ENCODE assay signal across 8 cellular contexts in the genomic region with DNA sequence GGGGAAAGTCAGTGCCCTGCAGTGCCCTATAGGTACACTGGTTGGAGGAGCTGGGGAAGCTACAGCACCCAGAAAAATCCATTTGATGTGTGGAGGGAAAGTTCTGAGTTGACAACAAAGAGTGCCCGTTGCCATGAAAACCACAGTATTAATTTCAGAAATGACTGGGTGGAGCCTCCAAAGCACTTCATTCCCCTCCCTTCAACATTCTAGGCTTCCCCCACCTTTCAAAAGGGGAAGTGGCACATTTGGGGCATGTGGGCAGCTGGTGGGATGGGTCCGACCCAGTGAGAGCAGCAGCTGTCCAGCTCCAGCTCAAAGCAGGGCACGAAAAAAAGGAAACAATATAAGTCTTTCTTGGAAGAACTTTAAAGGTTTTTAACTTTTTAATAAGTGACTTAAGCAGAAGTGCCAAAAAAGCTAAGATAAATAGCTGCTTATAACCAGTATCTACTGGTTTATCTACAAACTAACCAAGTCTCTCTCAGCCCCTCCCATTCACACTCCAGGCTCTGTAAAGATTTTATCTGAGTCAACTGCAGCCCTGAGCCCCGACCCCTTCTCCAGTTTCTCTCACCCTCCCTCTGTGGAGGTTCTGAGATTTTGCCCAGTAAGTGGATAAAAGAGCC. TPM values are rescaled to one million over a fixed set of nuclear protein-coding genes. Genes with fewer than 3 reads are reported as not detected.
DNase-seq lines count a peak whose midpoint lies in the region; ATAC-seq and TF ChIP-seq lines count a peak whose summit lies in the region.

No MANE protein-coding gene starts in this region.

- peak overlapping the region; percentile 100 for H3K27ac ChIP-seq in ACC112 (ENCODE audit: low read depth, low read length)
- peak overlapping the region; percentile 80 for H3K27ac ChIP-seq in IMR-90 (ENCODE audit: insufficient read depth, low read length)
- H3K27ac ChIP-seq in epithelial cell of prostate = peak overlapping the region; percentile 99
- peak overlapping the region; percentile 85 for H3K27ac ChIP-seq in osteoblast (ENCODE audit: low read depth, low read length)

- H3K4me1 ChIP-seq in ACC112 (ENCODE audit: control insufficient read depth, insufficient read depth, low read length, unreplicated experiment) = peaks cover 80% of the 10 kb centered on the region
- peaks cover 40% of the 10 kb centered on the region for H3K4me1 ChIP-seq in IMR-90 (ENCODE audit: control insufficient read depth, insufficient read depth, low read length)
- peaks cover 70% of the 10 kb centered on the region for H3K4me1 ChIP-seq in osteoblast (ENCODE audit: insufficient read depth, low read length)

- peak overlapping the region; percentile 1 to 83; a peak in 2 of 4 replicates for H4K8ac ChIP-seq in IMR-90 (ENCODE audit: low read depth in 2 of 2, low read length in 2 of 2)

- peak overlapping the region; percentile 83 for H3K56ac ChIP-seq in IMR-90 (ENCODE audit: extremely low read depth, insufficient read depth, low read length)

- H2BK120ac ChIP-seq in IMR-90 (ENCODE audit: low read depth, low read length) = peak overlapping the region; percentile 87

- DNase-seq in IMR-90 (peak; percentile 30), epithelial cell of prostate (ENCODE audit: low read depth, low spot score) (no peak), osteoblast (ENCODE audit: insufficient read length, low spot score, missing footprints) (peak; percentile 84), NCI-H187 treated with DMSO at 0.1 percent for 48 hours (lab: John Stamatoyannopoulos, UW) (no peak), NCI-H1092 (lab: John Stamatoyannopoulos, UW) (no peak)
- DNase-seq in activated CD4-positive, alpha-beta T cell treated with anti-CD3 and anti-CD28 coated beads for 1 hour = peak; percentile 31

- POLR2A ChIA-PET in IMR-90 (lab: Charles Lee; ENCODE audit: unreplicated experiment) = no interaction called here

- H3K36me3 ChIP-seq in ACC112 (ENCODE audit: insufficient read depth, low read length) = peaks cover 8% of the 10 kb centered on the region
- peaks cover 19% of the 10 kb centered on the region for H3K36me3 ChIP-seq in IMR-90 (ENCODE audit: control insufficient read depth, insufficient read depth, low read length)
- H3K36me3 ChIP-seq in osteoblast (ENCODE audit: insufficient read depth, low read length) = peaks cover 32% of the 10 kb centered on the region

- ATAC-seq in GM18909 (IDR thresholded peaks at IDR 0.05; ENCODE audit: poor library complexity, unreplicated experiment) (peak; percentile 47), IMR-90 (ENCODE audit: low read depth) (no peak)

- H3K9me3 ChIP-seq in IMR-90 (ENCODE audit: control insufficient read depth, insufficient read depth, low read length) (no peaks in the 10 kb centered on the region), osteoblast (ENCODE audit: low read depth, low read length) (no peaks in the 10 kb centered on the region)

- WGBS in IMR-90 (ENCODE audit: extremely low coverage in 2 of 2, insufficient read length in 1 of 2), 2 experiments = 0% methylated on average over 1 of the region's 4 CpGs; no CpG with 5 or more reads in 1 of the 2 experiments

- H2AK5ac ChIP-seq in IMR-90 (ENCODE audit: low read depth, low read length) = peak overlapping the region; percentile 99

- TF ChIP-seq POLR2A in IMR-90 (IDR thresholded peaks at IDR 0.05; ENCODE audit: low read depth, low read length) = no peak

- dilution Hi-C loops in IMR-90 (cut with HindIII; ENCODE audit: low sequenced_read_pairs, unreplicated experiment) = no loop called here

- peak overlapping the region; percentile 95 for H3K4ac ChIP-seq in IMR-90 (ENCODE audit: low read depth, low read length)

- intact Hi-C loops in IMR-90 (cut with micrococcal nuclease) = no loop called here

- no peak for TF ChIP-seq CTCF in IMR-90 (conservative IDR thresholded peaks at IDR 0.05; ENCODE audit: low read depth, low read length)
- no peak for TF ChIP-seq CTCF in osteoblast (IDR thresholded peaks at IDR 0.05; ENCODE audit: extremely low read depth, low read depth, low read length)

- peak overlapping the region; percentile 85 for H4K91ac ChIP-seq in IMR-90 (ENCODE audit: insufficient read depth, low read depth, low read length)

- H3K18ac ChIP-seq in IMR-90 (ENCODE audit: low read depth, low read length) = peak overlapping the region; percentile 72

- no peaks in the 10 kb centered on the region for H3K27me3 ChIP-seq in ACC112 (ENCODE audit: insufficient read depth, low read length)
- H3K27me3 ChIP-seq in IMR-90 (ENCODE audit: control insufficient read depth, insufficient read depth, low read length) = no peaks in the 10 kb centered on the region
- H3K27me3 ChIP-seq in osteoblast (ENCODE audit: insufficient read depth, low read length) = no peaks in the 10 kb centered on the region

- H4K20me1 ChIP-seq in IMR-90 (ENCODE audit: insufficient read depth, low read length) = peaks cover 28% of the 10 kb centered on the region
- H4K20me1 ChIP-seq in osteoblast (ENCODE audit: insufficient read depth, low read length) = peaks cover 20% of the 10 kb centered on the region

- H3K9me1 ChIP-seq in IMR-90 (ENCODE audit: insufficient read depth, low read length) = peaks cover 27% of the 10 kb centered on the region

- H4K5ac ChIP-seq in IMR-90 (ENCODE audit: low read depth, low read length) = peak overlapping the region; percentile 55

- peak overlapping the region; percentile 92 for H2AK9ac ChIP-seq in IMR-90 (replicated peaks; ENCODE audit: low read depth, low read length, poor library complexity)

- H3K4me3 ChIP-seq in ACC112 (ENCODE audit: low read depth, low read length) (peak overlapping the region; percentile 63), IMR-90 (ENCODE audit: insufficient read depth, low read depth, low read length) (no peak overlapping the region), osteoblast (ENCODE audit: insufficient read depth, low read length) (peak overlapping the region; percentile 52)

- peak overlapping the region; percentile 70 for H3K14ac ChIP-seq in IMR-90 (replicated peaks; ENCODE audit: low read depth, low read length)

- H3K23ac ChIP-seq in IMR-90 (ENCODE audit: low read depth, low read length) = peak overlapping the region; percentile 61

- peak overlapping the region; percentile 87 for H2BK5ac ChIP-seq in IMR-90 (ENCODE audit: low read depth, low read length, poor library complexity, severe bottlenecking)

- H3K79me2 ChIP-seq in ACC112 (ENCODE audit: control insufficient read depth, insufficient read depth, low read length, unreplicated experiment) (peaks cover 17% of the 10 kb centered on the region), osteoblast (ENCODE audit: insufficient read depth, low read length) (peaks cover 15% of the 10 kb centered on the region)

- H3K79me1 ChIP-seq in IMR-90 (ENCODE audit: low read depth in 1 of 2, low read length in 2 of 2) = peaks cover 21 to 56% of the 10 kb centered on the region in 2 experiments

- peak overlapping the region; percentile 81; the same call in 1 of the 2 replicates for H2BK20ac ChIP-seq in IMR-90 (ENCODE audit: low read depth, low read length)

- peak overlapping the region; percentile 75; the same call in 2 of the 3 replicates for H2BK15ac ChIP-seq in IMR-90 (ENCODE audit: low read depth, low read length)

- H2AFZ ChIP-seq in ACC112 (ENCODE audit: low read length, unreplicated experiment) (no peak overlapping the region), IMR-90 (replicated peaks; ENCODE audit: low read length, poor library complexity) (peak overlapping the region; percentile 82), osteoblast (ENCODE audit: low read length) (no peak overlapping the region)

- peak overlapping the region; percentile 47 for H3K9ac ChIP-seq in IMR-90 (ENCODE audit: low read depth, low read length)

- peak overlapping the region; percentile 75 for H3K4me2 ChIP-seq in IMR-90 (ENCODE audit: low read depth, low read length)
- peak overlapping the region; percentile 76 for H3K4me2 ChIP-seq in osteoblast (ENCODE audit: insufficient read depth, low read length)

- no TSS peak for BruUV-seq in IMR-90 (replicated peaks; lab: Mats Ljungman, UMichigan)

- CTCF ChIA-PET in IMR-90 (lab: Yijun Ruan, JAX) = interaction anchor here (0.9 to 3.1 kb wide), 2 partner anchors 12 to 161 kb away, joined by 3 to 23 read pairs; no protein-coding TSS in a partner anchor

- in situ Hi-C loops in IMR-90 (cut with MboI; ENCODE audit: low sequenced_read_pairs) = loop anchor here (5.0 kb wide), 1 partner anchor 158 kb away; no protein-coding TSS in a partner anchor

- no peak for TF ChIP-seq RAD21 in IMR-90 (IDR thresholded peaks at IDR 0.05; ENCODE audit: low read length)

TF ChIP-seq in IMR-90, 13 proteins besides CTCF, POLR2A, EP300 and RAD21 (continues in another document):
- TF ChIP-seq CEBPB (IDR thresholded peaks at IDR 0.05; ENCODE audit: low read depth, low read length) (no peak), BHLHE40 (IDR thresholded peaks at IDR 0.05; ENCODE audit: low read depth, low read length) (no peak), MAFK (IDR thresholded peaks at IDR 0.05; ENCODE audit: low read depth, low read length) (no peak), MAZ (IDR thresholded peaks at IDR 0.05; ENCODE audit: borderline replicate concordance, low read depth, low read length) (no peak)

RNA-seq across cellular contexts. Expression of a gene that starts 9.0 kb away (rescaled TPM):
- total RNA-seq in IMR-90 (2012; rRNA removed) (695 and 735 TPM in 2 replicates), osteoblast (646 and 720 TPM in 2 replicates)
- polyA plus RNA-seq in IMR-90 (2012; rRNA removed) = 80.7 and 95.1 TPM in 2 replicates
- 22.8 and 36.6 TPM in 2 replicates for polyA plus RNA-seq in IMR-90 (2012; cell fraction: cytosol; rRNA removed)
- polyA plus RNA-seq in IMR-90 (2012; cell fraction: nucleus; rRNA removed; ENCODE audit: low replicate concordance) = 45.0 and 186 TPM in 2 replicates

RNA-seq across cellular contexts. Expression of a gene that starts 18.1 kb away (rescaled TPM):
- total RNA-seq in IMR-90 (2012; rRNA removed) = 1,598 and 1,857 TPM in 2 replicates
- polyA plus RNA-seq in IMR-90 (2012; rRNA removed) = 1,684 and 1,697 TPM in 2 replicates
- polyA plus RNA-seq in IMR-90 (2012; cell fraction: cytosol; rRNA removed) = 1,447 and 1,704 TPM in 2 replicates
- 506 and 710 TPM in 2 replicates for polyA plus RNA-seq in IMR-90 (2012; cell fraction: nucleus; rRNA removed; ENCODE audit: low replicate concordance)
- total RNA-seq in osteoblast = 1,004 and 1,049 TPM in 2 replicates

RNA-seq across cellular contexts. Expression of a gene that starts 35.7 kb away (rescaled TPM):
- total RNA-seq in IMR-90 (2012; rRNA removed) (3.3 and 4.3 TPM in 2 replicates), osteoblast (6.5 and 7.6 TPM in 2 replicates)
- polyA plus RNA-seq in IMR-90 (2012; rRNA removed) = 10.1 TPM in 2 replicates
- 8.4 and 9.3 TPM in 2 replicates for polyA plus RNA-seq in IMR-90 (2012; cell fraction: cytosol; rRNA removed)
- polyA plus RNA-seq in IMR-90 (2012; cell fraction: nucleus; rRNA removed; ENCODE audit: low replicate concordance) = 42.6 and 48.7 TPM in 2 replicates

RNA-seq across cellular contexts. Expression of a gene that starts 46.1 kb away (rescaled TPM):
- total RNA-seq in IMR-90 (2012; rRNA removed) (126 and 136 TPM in 2 replicates), osteoblast (102 and 105 TPM in 2 replicates)
- 28.0 and 34.8 TPM in 2 replicates for polyA plus RNA-seq in IMR-90 (2012; rRNA removed)
- polyA plus RNA-seq in IMR-90 (2012; cell fraction: cytosol; rRNA removed) = 14.4 and 18.0 TPM in 2 replicates
- polyA plus RNA-seq in IMR-90 (2012; cell fraction: nucleus; rRNA removed; ENCODE audit: low replicate concordance) = 35.6 and 60.7 TPM in 2 replicates

RNA-seq across cellular contexts. Expression of a gene that starts 57.0 kb away (rescaled TPM):
- total RNA-seq in IMR-90 (2012; rRNA removed) = 4.4 and 5.0 TPM in 2 replicates
- polyA plus RNA-seq in IMR-90 (2012; rRNA removed) = 24.7 and 26.1 TPM in 2 replicates
- polyA plus RNA-seq in IMR-90 (2012; cell fraction: cytosol; rRNA removed) = 13.6 and 18.0 TPM in 2 replicates
- polyA plus RNA-seq in IMR-90 (2012; cell fraction: nucleus; rRNA removed; ENCODE audit: low replicate concordance) = 158 and 257 TPM in 2 replicates
- total RNA-seq in osteoblast = 26.4 and 29.5 TPM in 2 replicates

Comparison
In these comparisons a context has a peak if more than half of its experiments do, and no peak if none do; other contexts are left out.
1. DNase-seq: peak in IMR-90 (single experiment), activated CD4-positive, alpha-beta T cell treated with anti-CD3 and anti-CD28 coated beads for 1 hour (single experiment) and osteoblast (single experiment); none in epithelial cell of prostate (single experiment), NCI-H187 treated with DMSO at 0.1 percent for 48 hours (single experiment) and NCI-H1092 (single experiment).
2. Peak in every context shown above with its lines, with median percentiles within 50 percentile points of each other: H3K27ac ChIP-seq.